8 cellular contexts compared by ENCODE assay signal in genomic region chr6:20403080-20403765, GRCh38. TPM values are rescaled to one million over a fixed set of nuclear protein-coding genes. Genes with fewer than 3 reads are reported as not detected.
DNase-seq lines count a peak whose midpoint lies in the region; ATAC-seq, FAIRE-seq and TF ChIP-seq lines count a peak whose summit lies in the region.

No MANE protein-coding gene starts in this region.

- peak overlapping the region; percentile 100 for H3K27ac ChIP-seq in A549
- peak overlapping the region; percentile 93 for H3K27ac ChIP-seq in mammary epithelial cell (ENCODE audit: insufficient read depth, low read depth, low read length)

- H3K36me3 ChIP-seq in mammary epithelial cell (ENCODE audit: insufficient read depth, low read length) = peaks cover 4% of the 10 kb centered on the region

- H4K20me1 ChIP-seq in mammary epithelial cell (ENCODE audit: insufficient read depth, low read length) = no peaks in the 10 kb centered on the region

- ATAC-seq in A549 = peak; percentile 51 to 70
- ATAC-seq in GM18517 (IDR thresholded peaks at IDR 0.05; ENCODE audit: unreplicated experiment) = peak; percentile 41
- ATAC-seq in HG03039 (IDR thresholded peaks at IDR 0.05; ENCODE audit: unreplicated experiment) = peak; percentile 42

- no peak for FAIRE-seq in A549 (lab: Jason Lieb, UNC)

- peak overlapping the region; percentile 88 for H3K4me2 ChIP-seq in A549
- peak overlapping the region; percentile 95 for H3K4me2 ChIP-seq in mammary epithelial cell (ENCODE audit: insufficient read depth, low read depth, low read length)

- CTCF ChIA-PET in A549 (lab: Yijun Ruan, JAX) (interaction anchor here (1.1 kb wide), 2 partner anchors 90 to 125 kb away, joined by 3 read pairs; no protein-coding TSS in a partner anchor), mammary epithelial cell (lab: Charles Lee; ENCODE audit: low non-redundant PET) (no interaction called here)

- H3K9ac ChIP-seq in mammary epithelial cell (ENCODE audit: insufficient read depth, low read length) = peak overlapping the region; percentile 90

- dilution Hi-C loops in mammary epithelial cell (cut with HindIII; ENCODE audit: low sequenced_read_pairs) = no loop called here

- H3K9me3 ChIP-seq in A549 (no peaks in the 10 kb centered on the region), mammary epithelial cell (replicated peaks; ENCODE audit: insufficient read depth, low read length) (no peaks in the 10 kb centered on the region)

- 0 out of 5 replicates have a peak, but pooled peaks of 1 of the 2 experiments have one; percentile 26 for TF ChIP-seq EP300 in A549 (IDR thresholded peaks at IDR 0.05)

- H3K4me1 ChIP-seq in A549 (0 out of 3 replicates have a peak, but pooled peaks cover 5% of the 10 kb centered on the region), mammary epithelial cell (ENCODE audit: insufficient read depth, low read length) (peaks cover 4% of the 10 kb centered on the region)

- in situ Hi-C loops in mammary epithelial cell (cut with MboI; ENCODE audit: low sequenced_read_pairs in 2 of 2) = loop anchor here in 1 of 2 donors (25.0 kb wide), 1 partner anchor 134 kb away; the partner anchor contains the start of gene CDKAL1

- no CpG with 5 or more reads among the region's 72 CpGs for WGBS in A549 (ENCODE audit: missing lambda C conversion rate)
- no CpG with 5 or more reads among the region's 72 CpGs for WGBS in mammary epithelial cell (ENCODE audit: low coverage, missing lambda C conversion rate)

- peak; percentile 42 for TF ChIP-seq POLR2A in A549 (IDR thresholded peaks at IDR 0.05; ENCODE audit: low read length)

- POLR2A ChIA-PET in A549 (lab: Yijun Ruan, JAX) = interaction anchor here (0.6 to 1.7 kb wide), 11 partner anchors 9 to 1710 kb away, joined by 3 to 6 read pairs (median 4); partner anchors contain the start of genes CDKAL1 and SOX4

- no peak for TF ChIP-seq CTCF in A549 (IDR thresholded peaks at IDR 0.05)
- no peak for TF ChIP-seq CTCF in WI38 (IDR thresholded peaks at IDR 0.05; ENCODE audit: low read depth, low read length)
- TF ChIP-seq CTCF in mammary epithelial cell (conservative IDR thresholded peaks at IDR 0.05 in 1 of 2, IDR thresholded peaks at IDR 0.05 in 1 of 2; ENCODE audit: extremely low read depth in 1 of 2, insufficient read depth in 1 of 2, low read depth in 1 of 2, low read length in 2 of 2) = no peak

- H3K27me3 ChIP-seq in mammary epithelial cell (ENCODE audit: insufficient read depth, low read length) = no peaks in the 10 kb centered on the region

- intact Hi-C loops in mammary epithelial cell (cut with micrococcal nuclease) = loop anchor here (2.0 to 10.0 kb wide), 3 partner anchors 190 to 1464 kb away; partner anchors contain the start of gene MBOAT1

- no TSS peak for BruUV-seq in mammary epithelial cell (replicated peaks; lab: Mats Ljungman, UMichigan)

- peaks cover 60% of the 10 kb centered on the region for H3K79me2 ChIP-seq in mammary epithelial cell (ENCODE audit: insufficient read depth, low read length)

- peak overlapping the region; percentile 66 for H2AFZ ChIP-seq in mammary epithelial cell (ENCODE audit: low read depth, low read length)

- DNase-seq in A549 (ENCODE audit: low read depth in 1 of 2, low spot score in 1 of 2) (peak; percentile 49 to 91), NCI-H2171 treated with DMSO at 0.1 percent for 48 hours (lab: John Stamatoyannopoulos, UW) (peak; percentile 78), mammary epithelial cell (peak; percentile 88), iris pigment epithelial cell (ENCODE audit: low read depth) (peak; percentile 80)
- peak; percentile 84 to 89 for DNase-seq in stimulated activated CD4-positive, alpha-beta T cell treated with anti-CD3 and anti-CD28 coated beads, Interleukin-12 subunit alpha, Interleukin-12 subunit beta, amount 100 ng/mL, for 24 hours (ENCODE audit: low read depth in 2 of 2)

- peak overlapping the region; percentile 96 for H3K4me3 ChIP-seq in A549
- H3K4me3 ChIP-seq in WI38 (ENCODE audit: low read depth, low read length) = peak overlapping the region; percentile 87
- H3K4me3 ChIP-seq in mammary epithelial cell (replicated peaks in 1 of 3; ENCODE audit: insufficient read depth in 1 of 3, low read depth in 2 of 3, low read length in 3 of 3) = peak overlapping the region; percentile 74 to 95 (median 80)

- TF ChIP-seq RAD21 in A549 (conservative IDR thresholded peaks at IDR 0.05 in 1 of 2, IDR thresholded peaks at IDR 0.05 in 1 of 2) = no peak

TF ChIP-seq in A549, 52 proteins besides CTCF, POLR2A, EP300 and RAD21 (continues in another document):
- no peak for TF ChIP-seq POLR2AphosphoS2 (conservative IDR thresholded peaks at IDR 0.05; ENCODE audit: low read length)
- TF ChIP-seq MAZ (IDR thresholded peaks at IDR 0.05; ENCODE audit: borderline replicate concordance, low read depth, low read length) = no peak
- no peak for TF ChIP-seq NR3C1 (IDR thresholded peaks at IDR 0.05)
- TF ChIP-seq FOSB (CRISPR knock-in tag; IDR thresholded peaks at IDR 0.05) = no peak
- TF ChIP-seq, protein P1, sequence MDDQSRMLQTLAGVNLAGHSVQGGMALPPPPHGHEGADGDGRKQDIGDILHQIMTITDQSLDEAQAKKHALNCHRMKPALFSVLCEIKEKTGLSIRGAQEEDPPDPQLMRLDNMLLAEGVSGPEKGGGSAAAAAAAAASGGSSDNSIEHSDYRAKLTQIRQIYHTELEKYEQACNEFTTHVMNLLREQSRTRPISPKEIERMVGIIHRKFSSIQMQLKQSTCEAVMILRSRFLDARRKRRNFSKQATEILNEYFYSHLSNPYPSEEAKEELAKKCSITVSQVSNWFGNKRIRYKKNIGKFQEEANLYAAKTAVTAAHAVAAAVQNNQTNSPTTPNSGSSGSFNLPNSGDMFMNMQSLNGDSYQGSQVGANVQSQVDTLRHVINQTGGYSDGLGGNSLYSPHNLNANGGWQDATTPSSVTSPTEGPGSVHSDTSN (IDR thresholded peaks at IDR 0.05) = no peak; the same call in 1 of the 2 replicates
- TF ChIP-seq HOXB13 (CRISPR knock-in tag; IDR thresholded peaks at IDR 0.05; ENCODE audit: low read depth) = no peak
- TF ChIP-seq HMGXB4 (CRISPR knock-in tag; IDR thresholded peaks at IDR 0.05; ENCODE audit: borderline replicate concordance) = no peak
- TF ChIP-seq ZNF302 (CRISPR knock-in tag; IDR thresholded peaks at IDR 0.05) = no peak
- TF ChIP-seq SMC3 (IDR thresholded peaks at IDR 0.05) = no peak
- TF ChIP-seq ATOH8 (CRISPR knock-in tag; IDR thresholded peaks at IDR 0.05; ENCODE audit: low read depth) = no peak
- TF ChIP-seq KDM1A (IDR thresholded peaks at IDR 0.05; ENCODE audit: low read depth) = no peak
- TF ChIP-seq REST (IDR thresholded peaks at IDR 0.05) = no peak
- no peak for TF ChIP-seq CBX8 (IDR thresholded peaks at IDR 0.05)
- TF ChIP-seq CEBPB (IDR thresholded peaks at IDR 0.05) = no peak
- no peak for TF ChIP-seq ZFP36 (IDR thresholded peaks at IDR 0.05; ENCODE audit: borderline replicate concordance, partially characterized antibody)

RNA-seq across cellular contexts. Expression of gene E2F3, which starts 1.5 kb away (rescaled TPM):
- 17.3 and 18.0 TPM in 2 replicates for polyA plus RNA-seq in A549 (2011; rRNA removed)
- polyA plus RNA-seq in A549 (2012; cell fraction: cytosol; rRNA removed) = 6.5 and 7.1 TPM in 2 replicates
- 8.1 and 12.7 TPM in 2 replicates for polyA plus RNA-seq in A549 (2012; cell fraction: nucleus; rRNA removed)
- 14.0 to 15.5 TPM (median 14.4 TPM) in 3 replicates for polyA plus RNA-seq in A549 (2017; fragmentation: RNase III; extraction: RNeasy Plus Mini Kit Qiagen cat#74134 plus additional on column Dnase treatment)
- polyA minus RNA-seq in A549 (2011; rRNA and poly(A)+ RNA removed) = 11.1 and 13.2 TPM in 2 replicates
- 10 to 100 TPM; 10.7 to 15.8 TPM for total RNA-seq in mammary epithelial cell
- polyA plus RNA-seq in mammary epithelial cell = 9.5 TPM
- 7.5 TPM for polyA minus RNA-seq in mammary epithelial cell

Comparison
In these comparisons a context has a peak if more than half of its experiments do, and no peak if none do; other contexts are left out.
1. Peak in every context shown above with its lines: DNase-seq, ATAC-seq, H3K4me3 ChIP-seq and H3K27ac ChIP-seq.